ENCODE assay signal across 16 cellular contexts in the genomic region with DNA sequence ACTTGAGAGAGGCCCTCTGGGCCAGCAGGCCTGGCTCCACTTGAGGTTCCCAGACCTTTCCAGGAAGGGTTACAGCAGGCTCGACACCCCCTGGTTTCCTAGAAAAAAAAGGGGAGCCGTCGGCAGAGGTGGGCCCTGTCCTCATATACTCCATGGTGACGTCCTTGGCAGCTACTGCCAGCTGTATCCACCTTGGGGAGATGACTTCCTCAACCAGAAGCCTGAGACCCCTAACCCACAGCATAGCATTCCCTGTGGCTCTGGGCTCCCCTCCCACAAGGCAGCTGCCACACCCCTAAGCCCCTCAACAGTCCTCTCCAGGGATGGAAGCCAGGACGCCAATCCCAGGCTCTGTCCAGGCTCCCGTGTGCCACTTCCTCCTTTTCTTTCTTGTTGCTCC.
"Had no signal": no experiment of that assay in that cellular context is flagged by ENCODE, and none has a peak within 500 bp of the region (broad histone marks: within the 10 kb centered on the region; RNA-seq: fewer than 3 reads in every experiment).

No MANE protein-coding gene starts in this region.

- H3K27ac Mint-ChIP-seq: nephron progenitor cell had no signal

- H3K27me3 ChIP-seq: ovary, suprapubic skin, thyroid gland had no signal

- H3K27ac ChIP-seq: coronary artery, ovary, suprapubic skin, thyroid gland had no signal

- H3K9me3 ChIP-seq: ovary, suprapubic skin, thyroid gland had no signal

- H3K4me1 ChIP-seq: suprapubic skin, thyroid gland had no signal

- H3K4me3 Mint-ChIP-seq: naive thymus-derived CD4-positive, alpha-beta T cell; nephron progenitor cell had no signal

- H3K4me3 ChIP-seq: coronary artery, lung, ovary, smooth muscle cell, suprapubic skin, thyroid gland had no signal

- DNase-seq: effector CD4-positive, alpha-beta T cell; hippocampal formation; left colon; left ventricle myocardium superior; mesendoderm; naive thymus-derived CD4-positive, alpha-beta T cell; nephron progenitor cell; right cardiac atrium; stimulated activated CD4-positive, alpha-beta T cell treated with anti-CD3 and anti-CD28 coated beads, Interleukin-2, amount 100 ng/mL, for 48 hours; stimulated activated naive CD8-positive, alpha-beta T cell treated with anti-CD3 and anti-CD28 coated beads, Interleukin-15, Interleukin-2, amounts not matched to agents 100 U/mL and 50 U/mL, for 24 hours; thyroid gland had no signal

- H3K36me3 ChIP-seq: ovary, suprapubic skin, thyroid gland had no signal

- ATAC-seq: left colon; left ventricle myocardium superior; naive thymus-derived CD4-positive, alpha-beta T cell; right cardiac atrium; stimulated activated naive CD8-positive, alpha-beta T cell treated with anti-CD3 and anti-CD28 coated beads, Interleukin-15, Interleukin-2, amounts not matched to agents 100 U/mL and 50 U/mL, for 24 hours had no signal
